In the genomic region with DNA sequence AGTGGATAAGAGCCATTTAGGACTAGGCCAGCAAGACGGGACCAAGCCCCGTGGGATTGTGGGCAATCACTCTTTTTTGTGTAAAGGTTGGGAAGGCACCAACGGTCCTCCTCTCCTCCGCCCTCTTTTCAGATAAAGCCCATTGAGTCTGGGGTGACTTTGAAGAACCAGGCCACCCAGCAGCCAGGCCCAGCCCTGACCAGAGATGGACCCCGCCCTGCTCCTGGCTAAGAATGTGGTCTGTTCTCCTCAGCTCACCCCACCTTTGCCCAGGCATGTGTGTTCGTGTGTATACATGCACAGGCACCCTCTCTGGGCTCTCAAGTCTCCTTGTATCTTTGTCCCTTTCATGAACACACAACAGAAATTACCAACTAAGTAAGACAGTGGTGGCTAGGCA, we compare ENCODE assay signal across 2 cellular contexts.
A peak's percentile ranks its signal among the peaks of the same experiment; 100 is the strongest.
TF ChIP-seq lines count a peak whose summit lies in the region.

No MANE protein-coding gene starts in this region.

TF ChIP-seq in HEK293, 187 proteins besides CTCF, POLR2A, EP300 and RAD21:
- TF ChIP-seq, protein P1, sequence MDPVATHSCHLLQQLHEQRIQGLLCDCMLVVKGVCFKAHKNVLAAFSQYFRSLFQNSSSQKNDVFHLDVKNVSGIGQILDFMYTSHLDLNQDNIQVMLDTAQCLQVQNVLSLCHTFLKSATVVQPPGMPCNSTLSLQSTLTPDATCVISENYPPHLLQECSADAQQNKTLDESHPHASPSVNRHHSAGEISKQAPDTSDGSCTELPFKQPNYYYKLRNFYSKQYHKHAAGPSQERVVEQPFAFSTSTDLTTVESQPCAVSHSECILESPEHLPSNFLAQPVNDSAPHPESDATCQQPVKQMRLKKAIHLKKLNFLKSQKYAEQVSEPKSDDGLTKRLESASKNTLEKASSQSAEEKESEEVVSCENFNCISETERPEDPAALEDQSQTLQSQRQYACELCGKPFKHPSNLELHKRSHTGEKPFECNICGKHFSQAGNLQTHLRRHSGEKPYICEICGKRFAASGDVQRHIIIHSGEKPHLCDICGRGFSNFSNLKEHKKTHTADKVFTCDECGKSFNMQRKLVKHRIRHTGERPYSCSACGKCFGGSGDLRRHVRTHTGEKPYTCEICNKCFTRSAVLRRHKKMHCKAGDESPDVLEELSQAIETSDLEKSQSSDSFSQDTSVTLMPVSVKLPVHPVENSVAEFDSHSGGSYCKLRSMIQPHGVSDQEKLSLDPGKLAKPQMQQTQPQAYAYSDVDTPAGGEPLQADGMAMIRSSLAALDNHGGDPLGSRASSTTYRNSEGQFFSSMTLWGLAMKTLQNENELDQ (tag by site-specific recombination; IDR thresholded peaks at IDR 0.05; ENCODE audit: low read depth), result no peak
- peak; percentile 62 for TF ChIP-seq KLF1 (tag by site-specific recombination; IDR thresholded peaks at IDR 0.05)

TF ChIP-seq in H1, 55 proteins besides CTCF, POLR2A, EP300 and RAD21:
- TF ChIP-seq YY1 (IDR thresholded peaks at IDR 0.05; ENCODE audit: low read depth, low read length) (no peak), SRF (IDR thresholded peaks at IDR 0.05; ENCODE audit: low read depth, low read length) (no peak), KDM5A (IDR thresholded peaks at IDR 0.05; ENCODE audit: low read length) (no peak), KDM1A (IDR thresholded peaks at IDR 0.05; ENCODE audit: borderline replicate concordance, low read length) (no peak), BRCA1 (IDR thresholded peaks at IDR 0.05; ENCODE audit: low read depth, low read length) (no peak), RBBP5 (IDR thresholded peaks at IDR 0.05; ENCODE audit: borderline replicate concordance, low read depth, low read length) (no peak), GTF2F1 (IDR thresholded peaks at IDR 0.05; ENCODE audit: borderline replicate concordance, low read depth, low read length) (no peak), KDM4A (IDR thresholded peaks at IDR 0.05; ENCODE audit: low read depth, low read length, severe bottlenecking) (no peak), MAFK (IDR thresholded peaks at IDR 0.05; ENCODE audit: low read depth, low read length) (no peak)
